ENCODE assay signal across 8 cellular contexts in genomic region chr9:1009101-1009707, GRCh38. TPM values are rescaled to one million over a fixed set of nuclear protein-coding genes. Genes with fewer than 3 reads are reported as not detected.
DNase-seq lines count a peak whose midpoint lies in the region; ATAC-seq, FAIRE-seq and TF ChIP-seq lines count a peak whose summit lies in the region.

No MANE protein-coding gene starts in this region.

- TF ChIP-seq CTCF in foreskin fibroblast (IDR thresholded peaks at IDR 0.05; ENCODE audit: low read depth, low read length) (peak; percentile 97), omental fat pad (IDR thresholded peaks at IDR 0.05) (peak in 2 of 3 donors; percentile 36 to 51), thyroid gland (IDR thresholded peaks at IDR 0.05) (peak; percentile 91 to 98 (median 98))

- FAIRE-seq in RCC 7860 (lab: Jason Lieb, UNC), result no peak

- intact Hi-C loops in thyroid gland (cut with DNase I), result loop anchor here (10.0 kb wide), 1 partner anchor 624 kb away; no protein-coding TSS in a partner anchor

- H3K36me3 ChIP-seq in thyroid gland, result no peaks in the 10 kb centered on the region

- no peak overlapping the region for H3K27ac ChIP-seq in thyroid gland

- WGBS in thyroid gland, 2 donors, result 8 to 9% methylated on average over 14 of the region's 14 CpGs

- peaks cover 0 to 4% of the 10 kb centered on the region in 2 donors for H3K4me1 ChIP-seq in thyroid gland

- H3K9me3 ChIP-seq in thyroid gland, result no peaks in the 10 kb centered on the region

- no peak for TF ChIP-seq POLR2A in thyroid gland (IDR thresholded peaks at IDR 0.05)

- H3K27me3 ChIP-seq in thyroid gland, result no peaks in the 10 kb centered on the region

- DNase-seq in EL (peak; percentile 73), HuH-7 (ENCODE audit: low spot score) (peak; percentile 45), RCC 7860 (ENCODE audit: low spot score) (peak; percentile 35), activated T-helper 1 cell treated with Interleukin-2 at 50 U/mL for 16 hours (ENCODE audit: low read depth) (peak; percentile 26), foreskin fibroblast (peak; percentile 54 to 82), omental fat pad (ENCODE audit: low spot score) (peak; percentile 57), thyroid gland (peak; percentile 79 to 87)

- H3K4me3 ChIP-seq in foreskin fibroblast (ENCODE audit: low read depth in 1 of 2, low read length in 2 of 2), result no peak overlapping the region
- H3K4me3 ChIP-seq in thyroid gland (replicated peaks in 1 of 3), result no peak overlapping the region

- ATAC-seq in GM21529 (IDR thresholded peaks at IDR 0.05; ENCODE audit: unreplicated experiment) (peak; percentile 96), omental fat pad (ENCODE audit: low FRiP score) (peak; percentile 88)

RNA-seq across cellular contexts. Expression of gene DMRT3, which starts 32.7 kb away (rescaled TPM):
- total RNA-seq in omental fat pad (under 1 TPM in 1 of 4 donors, not detected in 3; 0.47 TPM), thyroid gland (10 to 100 TPM in 1 of 4 donors, 1 to 10 TPM in 3; 2.5 to 26.1 (median 7.3) TPM)

RNA-seq across cellular contexts. Expression of gene DMRT2, which starts 41.0 kb away (rescaled TPM):
- total RNA-seq in omental fat pad, result 1 to 10 TPM; 1.1 to 4.9 (median 2.4) TPM
- total RNA-seq in thyroid gland, result under 1 TPM in 1 of 4 donors, not detected in 3; 0.45 TPM

Comparison
In these comparisons a context has a peak if more than half of its experiments do, and no peak if none do; other contexts are left out.
1. DNase-seq: peak in every context shown above with its lines; median percentile 83 in thyroid gland; 73 in EL; 68 in foreskin fibroblast; 57 in omental fat pad; 45 in HuH-7; 35 in RCC 7860; 26 in activated T-helper 1 cell treated with Interleukin-2 at 50 U/mL for 16 hours.
2. CTCF ChIP-seq: peak in every context shown above with its lines; median percentile 98 in thyroid gland; 97 in foreskin fibroblast; 44 in omental fat pad.